Comparison of ENCODE assay signal across 16 cellular contexts in the genomic region with DNA sequence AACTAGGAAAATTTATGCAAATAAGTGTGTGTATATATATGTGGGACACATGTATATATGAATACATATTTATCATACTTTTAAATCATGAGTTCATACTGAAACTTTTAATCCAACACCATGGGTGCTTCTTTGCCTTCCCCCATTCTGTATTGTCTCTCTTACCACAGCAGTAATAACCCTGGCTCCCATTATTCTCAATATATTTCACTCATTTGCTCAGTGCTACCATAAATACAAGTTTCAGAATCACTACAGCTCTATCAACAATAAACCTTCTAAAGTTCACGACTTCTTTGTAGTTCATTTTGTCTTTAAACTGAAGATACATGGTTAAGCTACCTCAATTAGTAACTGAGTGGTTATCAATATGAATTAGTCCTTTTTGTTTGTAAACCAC.
DNase-seq lines count a peak whose midpoint lies in the region; ATAC-seq and TF ChIP-seq lines count a peak whose summit lies in the region.
"Had no signal": no experiment of that assay in that cellular context is flagged by ENCODE, and none has a peak within 500 bp of the region (broad histone marks: within the 10 kb centered on the region; RNA-seq: fewer than 3 reads in every experiment).

No MANE protein-coding gene starts in this region.

- H3K4me2 ChIP-seq in GM23248 (ENCODE audit: unreplicated experiment) (no peak overlapping the region), osteoblast (ENCODE audit: insufficient read depth, low read length) (no peak overlapping the region)

- H3K36me3 ChIP-seq in GM23248 (ENCODE audit: low read depth), result no peaks in the 10 kb centered on the region; the same call in 1 of the 2 replicates
- peaks cover 17% of the 10 kb centered on the region for H3K36me3 ChIP-seq in osteoblast (ENCODE audit: insufficient read depth, low read length)

- H2AFZ ChIP-seq in GM23248 (no peak overlapping the region), osteoblast (ENCODE audit: low read length) (no peak overlapping the region)

- peak overlapping the region; percentile 57 for H3K27ac Mint-ChIP-seq in T-helper 17 cell

- in situ Hi-C loops in GM23248 (cut with MboI), result no loop called here

- no peaks in the 10 kb centered on the region for H3K27me3 Mint-ChIP-seq in T-helper 17 cell

- DNase-seq in GM23248 (no peak), T-helper 17 cell (no peak), osteoblast (ENCODE audit: insufficient read length, low spot score, missing footprints) (no peak), SW480 (ENCODE audit: low spot score) (no peak), HPDE6-E6E7 (ENCODE audit: extremely low spot score) (no peak)
- no peak for DNase-seq in activated CD4-positive, CD25-positive, alpha-beta regulatory T cell (lab: John Stamatoyannopoulos, UW)
- DNase-seq: COR-L47, DMS 273 treated with DMSO at 0.1 percent for 48 hours, NCI-H1092 treated with DMSO at 0.1 percent for 48 hours, NCI-H2081, NCI-H2171 treated with DMSO at 0.1 percent for 48 hours, NCI-H446 treated with DMSO at 0.1 percent for 48 hours, Right ventricle myocardium superior, SW 1271 had no signal

- H3K79me2 ChIP-seq in GM23248 (ENCODE audit: insufficient read depth) (no peaks in the 10 kb centered on the region), osteoblast (ENCODE audit: insufficient read depth, low read length) (no peaks in the 10 kb centered on the region)

- H3K36me3 Mint-ChIP-seq in T-helper 17 cell (ENCODE audit: low read depth), result peaks cover 2% of the 10 kb centered on the region

- H3K27me3 ChIP-seq in GM23248 (replicated peaks; ENCODE audit: insufficient read depth), result no peaks in the 10 kb centered on the region
- H3K27me3 ChIP-seq in osteoblast (ENCODE audit: insufficient read depth, low read length), result no peaks in the 10 kb centered on the region

- peak; percentile 60 for ATAC-seq in GM18861 (IDR thresholded peaks at IDR 0.05; ENCODE audit: unreplicated experiment)
- ATAC-seq in T-helper 17 cell, result no peak

- 94 to 100% methylated on average over 1 of the region's 1 CpG for WGBS in GM23248 (ENCODE audit: low coverage in 1 of 2, low lambda C conversion rate in 2 of 2, missing lambda C conversion rate in 2 of 2), 2 experiments

- H3K4me3 ChIP-seq in GM23248 (no peak overlapping the region), osteoblast (ENCODE audit: insufficient read depth, low read length) (no peak overlapping the region)

- no peaks in the 10 kb centered on the region for H3K9me2 ChIP-seq in GM23248 (ENCODE audit: insufficient read depth)

- H3K4me3 Mint-ChIP-seq in T-helper 17 cell, result no peak overlapping the region
- H3K4me3 Mint-ChIP-seq: CD14-positive monocyte had no signal

- H4K20me1 ChIP-seq in GM23248 (ENCODE audit: insufficient read depth) (no peaks in the 10 kb centered on the region), osteoblast (ENCODE audit: insufficient read depth, low read length) (no peaks in the 10 kb centered on the region)

- no peaks in the 10 kb centered on the region for H3K9me3 ChIP-seq in GM23248 (ENCODE audit: low read depth)
- H3K9me3 ChIP-seq in T-helper 17 cell (ENCODE audit: control insufficient read depth, low read length, poor library complexity, severe bottlenecking), result no peaks in the 10 kb centered on the region
- H3K9me3 ChIP-seq in osteoblast (ENCODE audit: low read depth, low read length), result no peaks in the 10 kb centered on the region

- H3K4me1 ChIP-seq in GM23248 (ENCODE audit: insufficient read depth) (peaks cover 44% of the 10 kb centered on the region), osteoblast (ENCODE audit: insufficient read depth, low read length) (peaks cover 45% of the 10 kb centered on the region)

- no peak overlapping the region for H3K9ac ChIP-seq in GM23248

- TF ChIP-seq CTCF in osteoblast (IDR thresholded peaks at IDR 0.05; ENCODE audit: extremely low read depth, low read depth, low read length), result no peak

- H3K27ac ChIP-seq in GM23248 (peak overlapping the region; percentile 27), osteoblast (ENCODE audit: low read depth, low read length) (peak overlapping the region; percentile 60)

- H3K4me1 Mint-ChIP-seq in T-helper 17 cell, result no peaks in the 10 kb centered on the region
- H3K4me1 Mint-ChIP-seq: CD14-positive monocyte had no signal

- peaks cover 45% of the 10 kb centered on the region for H3F3A ChIP-seq in GM23248 (ENCODE audit: insufficient read depth)
